Comparison of ENCODE assay signal across 8 cellular contexts in the genomic region with DNA sequence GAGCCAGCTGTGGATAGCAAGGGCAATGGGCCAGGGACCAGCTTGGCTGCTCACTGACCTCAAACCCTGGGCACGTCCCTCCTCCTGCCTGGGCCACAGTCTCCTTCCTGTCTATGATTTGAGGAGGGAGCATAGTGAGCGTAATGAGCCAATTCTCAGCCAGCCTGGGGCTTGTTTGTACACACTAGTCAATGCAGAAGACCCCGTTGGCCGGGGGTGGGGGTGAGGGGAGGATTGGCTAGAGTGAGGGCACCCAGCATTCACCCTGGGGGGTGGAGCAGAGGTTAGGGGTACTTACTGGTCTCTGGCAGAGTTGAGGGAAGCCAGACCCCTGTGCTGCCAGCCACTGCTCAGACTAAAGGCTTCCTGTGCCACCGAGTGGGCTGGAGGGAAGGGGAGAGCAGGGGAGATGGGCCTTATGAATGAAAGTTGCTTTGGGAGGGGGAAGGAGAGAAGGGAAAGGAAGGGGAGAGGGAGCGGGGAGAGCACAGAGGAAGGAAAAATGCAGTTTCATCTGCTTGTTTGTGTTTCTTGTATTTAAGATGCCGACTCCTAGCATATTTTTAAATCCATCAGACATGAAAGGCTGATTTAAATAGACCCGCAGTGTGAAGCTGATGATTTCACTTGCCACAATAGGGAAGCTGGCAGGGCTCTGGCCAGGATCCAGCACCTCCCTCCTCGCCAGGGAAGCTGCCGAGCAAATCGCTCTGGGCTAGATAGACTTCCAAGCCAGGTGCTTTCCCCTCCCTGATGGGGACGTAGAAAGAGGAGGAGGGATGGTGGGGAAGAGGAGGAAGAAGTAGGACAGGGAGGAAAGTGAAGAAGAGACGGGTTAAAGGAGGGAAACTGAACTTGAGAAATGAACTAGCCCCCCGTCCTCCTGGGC.
DNase-seq lines count a peak whose midpoint lies in the region; ATAC-seq and TF ChIP-seq lines count a peak whose summit lies in the region.

No MANE protein-coding gene starts in this region.

- no peaks in the 10 kb centered on the region for H3K9me3 ChIP-seq in ES-I3 (ENCODE audit: control insufficient read depth, insufficient read depth, low read length)
- no peaks in the 10 kb centered on the region for H3K9me3 ChIP-seq in CD4-positive, alpha-beta T cell (ENCODE audit: control insufficient read depth, low read length)

- TF ChIP-seq POLR2A in GM18505 (IDR thresholded peaks at IDR 0.05; ENCODE audit: borderline replicate concordance, extremely low read depth, insufficient read depth, insufficient read length), result no peak

- CTCF ChIA-PET in CD4-positive, alpha-beta T cell (lab: Charles Lee), result no interaction called here

- H3K27me3 ChIP-seq in CD4-positive, alpha-beta T cell (ENCODE audit: control insufficient read depth, insufficient read depth, low read length), result no peaks in the 10 kb centered on the region

- H3K9ac ChIP-seq in ES-I3 (ENCODE audit: low read depth, low read length), result peak overlapping the region; percentile 40; the same call in 1 of the 2 replicates

- no peaks in the 10 kb centered on the region for H3K36me3 ChIP-seq in ES-I3 (ENCODE audit: insufficient read depth, low read length)

- no peaks in the 10 kb centered on the region for H3K36me3 Mint-ChIP-seq in endothelial cell (ENCODE audit: low read depth, unreplicated experiment)
- H3K36me3 Mint-ChIP-seq in CD4-positive, alpha-beta T cell (ENCODE audit: low read depth), result peaks cover 29% of the 10 kb centered on the region
- peaks cover 10% of the 10 kb centered on the region for H3K36me3 Mint-ChIP-seq in activated naive CD8-positive, alpha-beta T cell treated with anti-CD3 and anti-CD28 coated beads, Interleukin-2, amount 50 U/mL, for 24 hours (ENCODE audit: low read depth)

- POLR2A ChIA-PET in CD4-positive, alpha-beta T cell (lab: Charles Lee), result no interaction called here

- no peak overlapping the region for H3K27ac Mint-ChIP-seq in endothelial cell (ENCODE audit: unreplicated experiment)
- no peak overlapping the region for H3K27ac Mint-ChIP-seq in CD4-positive, alpha-beta T cell
- H3K27ac Mint-ChIP-seq in activated naive CD8-positive, alpha-beta T cell treated with anti-CD3 and anti-CD28 coated beads, Interleukin-2, amount 50 U/mL, for 24 hours, result no peak overlapping the region

- DNase-seq in NCI-H2196 treated with DMSO at 0.1 percent for 48 hours (lab: John Stamatoyannopoulos, UW; ENCODE audit: unreplicated experiment) (peak; percentile 36), endothelial cell (ENCODE audit: low spot score) (peak; percentile 10), occipital lobe (lab: John Stamatoyannopoulos, UW) (peak; percentile 61)
- DNase-seq in NK-92 treated with Interleukin-12 subunit alpha and Interleukin-12 subunit beta, amount 100 ng/mL, for 24 hours (lab: John Stamatoyannopoulos, UW), result no peak
- DNase-seq in CD4-positive, alpha-beta T cell, result no peak
- DNase-seq in activated naive CD8-positive, alpha-beta T cell treated with anti-CD3 and anti-CD28 coated beads, Interleukin-2, amount 50 U/mL, for 24 hours, result no peak

- no peak for ATAC-seq in CD4-positive, alpha-beta T cell (ENCODE audit: poor library complexity)
- ATAC-seq in GM18505 (IDR thresholded peaks at IDR 0.05; ENCODE audit: unreplicated experiment), result no peak
- ATAC-seq in activated naive CD8-positive, alpha-beta T cell treated with anti-CD3 and anti-CD28 coated beads, Interleukin-2, amount 50 U/mL, for 24 hours, result no peak

- no peaks in the 10 kb centered on the region for H3K9me3 Mint-ChIP-seq in endothelial cell (ENCODE audit: unreplicated experiment)
- H3K9me3 Mint-ChIP-seq in CD4-positive, alpha-beta T cell, result no peaks in the 10 kb centered on the region
- peaks cover 6% of the 10 kb centered on the region for H3K9me3 Mint-ChIP-seq in activated naive CD8-positive, alpha-beta T cell treated with anti-CD3 and anti-CD28 coated beads, Interleukin-2, amount 50 U/mL, for 24 hours

- peaks cover 14% of the 10 kb centered on the region for H3K4me1 ChIP-seq in ES-I3 (ENCODE audit: insufficient read depth, low read length)

- H3K27me3 Mint-ChIP-seq in endothelial cell (ENCODE audit: unreplicated experiment), result no peaks in the 10 kb centered on the region
- no peaks in the 10 kb centered on the region for H3K27me3 Mint-ChIP-seq in CD4-positive, alpha-beta T cell
- H3K27me3 Mint-ChIP-seq in activated naive CD8-positive, alpha-beta T cell treated with anti-CD3 and anti-CD28 coated beads, Interleukin-2, amount 50 U/mL, for 24 hours, result no peaks in the 10 kb centered on the region

- no peak for TF ChIP-seq CTCF in endothelial cell (IDR thresholded peaks at IDR 0.05; ENCODE audit: unreplicated experiment)
- TF ChIP-seq CTCF in CD4-positive, alpha-beta T cell (IDR thresholded peaks at IDR 0.05), result no peak

- H3K4me1 Mint-ChIP-seq in endothelial cell (ENCODE audit: unreplicated experiment), result peaks cover 38% of the 10 kb centered on the region
- H3K4me1 Mint-ChIP-seq in CD4-positive, alpha-beta T cell (ENCODE audit: low read depth), result no peaks in the 10 kb centered on the region
- no peaks in the 10 kb centered on the region for H3K4me1 Mint-ChIP-seq in activated naive CD8-positive, alpha-beta T cell treated with anti-CD3 and anti-CD28 coated beads, Interleukin-2, amount 50 U/mL, for 24 hours

- no peak overlapping the region for H3K27ac ChIP-seq in CD4-positive, alpha-beta T cell (ENCODE audit: low read depth, low read length)

- intact Hi-C loops in CD4-positive, alpha-beta T cell (cut with DNase I, micrococcal nuclease), result no loop called here

- H3K4me3 Mint-ChIP-seq in endothelial cell (ENCODE audit: unreplicated experiment), result no peak overlapping the region
- H3K4me3 Mint-ChIP-seq in CD4-positive, alpha-beta T cell, result no peak overlapping the region
- no peak overlapping the region for H3K4me3 Mint-ChIP-seq in activated naive CD8-positive, alpha-beta T cell treated with anti-CD3 and anti-CD28 coated beads, Interleukin-2, amount 50 U/mL, for 24 hours

Comparison
In these comparisons a context has a peak if more than half of its experiments do, and no peak if none do; other contexts are left out.
1. DNase-seq: peak in NCI-H2196 treated with DMSO at 0.1 percent for 48 hours (single experiment), endothelial cell (single experiment) and occipital lobe (single experiment); none in NK-92 treated with Interleukin-12 subunit alpha and Interleukin-12 subunit beta, amount 100 ng/mL, for 24 hours (single experiment), CD4-positive, alpha-beta T cell (0 of 10) and activated naive CD8-positive, alpha-beta T cell treated with anti-CD3 and anti-CD28 coated beads, Interleukin-2, amount 50 U/mL, for 24 hours (single experiment).